Comparison of ENCODE assay signal across 8 cellular contexts in the genomic region with DNA sequence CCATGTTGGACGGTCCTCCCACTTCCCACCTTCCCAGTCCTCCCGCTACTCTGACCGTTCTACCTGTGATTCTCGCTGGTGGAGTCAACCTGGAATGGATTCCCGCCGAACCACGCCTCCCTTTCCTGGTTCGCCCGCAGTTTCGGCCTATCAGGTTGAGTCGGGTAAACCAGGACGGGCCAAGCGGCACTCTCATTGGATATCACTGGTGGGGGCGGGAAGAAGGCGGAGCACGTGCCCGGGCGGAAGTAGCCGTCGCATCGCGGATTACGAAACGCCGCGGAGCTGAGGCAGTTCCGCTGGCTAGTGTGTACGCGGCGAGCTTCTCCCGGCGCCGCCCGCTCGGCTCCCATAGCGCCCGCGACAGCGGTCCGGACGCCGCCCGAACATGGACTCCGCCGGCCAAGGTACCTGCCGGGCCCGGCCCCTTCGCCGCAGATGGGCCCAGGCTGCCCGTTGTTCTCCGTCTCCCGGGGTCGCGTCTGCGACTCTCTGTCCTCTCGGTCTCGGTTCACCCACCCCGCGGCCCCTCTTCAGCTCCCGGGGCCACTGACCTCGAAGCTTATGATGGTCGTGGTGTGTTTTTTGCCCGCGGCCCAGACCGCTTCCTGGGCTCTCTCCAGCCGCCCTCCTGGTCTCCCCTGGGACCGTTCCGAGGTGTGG. TPM values are rescaled to one million over a fixed set of nuclear protein-coding genes. Genes with fewer than 3 reads are reported as not detected.
DNase-seq lines count a peak whose midpoint lies in the region; ATAC-seq and TF ChIP-seq lines count a peak whose summit lies in the region.

A gene (plus strand): TSS at position 293 of the 663 bp plus-strand sequence. CDS start 96 bp downstream, at position 389.

- peak; percentile 85 for ATAC-seq in GM23338
- ATAC-seq in activated T-helper 17 cell treated with anti-CD3 and anti-CD28 coated beads, Interleukin-2, amount 50 U/mL, for 72 hours (replicated peaks): peak; percentile 88
- peak; percentile 91 for ATAC-seq in naive thymus-derived CD4-positive, alpha-beta T cell
- ATAC-seq in stimulated activated naive B cell treated with anti-CD40 and anti-IgM and Interleukin-4, amounts not matched to agents 10 μg/mL and 1 μg/mL and 100 μg/mL, for 72 hours (replicated peaks): peak; percentile 78 to 80

- H3K9me2 ChIP-seq in DOHH2 (replicated peaks; ENCODE audit: control insufficient read depth, low read length) (no peaks in the 10 kb centered on the region), GM23338 (ENCODE audit: insufficient read depth) (no peaks in the 10 kb centered on the region)

- peaks cover 3% of the 10 kb centered on the region; the same call in 1 of the 2 replicates for H3F3A ChIP-seq in DOHH2 (ENCODE audit: control insufficient read depth, insufficient read depth)
- H3F3A ChIP-seq in GM23338 (replicated peaks; ENCODE audit: low read depth): peaks cover 31% of the 10 kb centered on the region

- peaks cover 54% of the 10 kb centered on the region for H3K79me2 ChIP-seq in DOHH2 (ENCODE audit: control insufficient read depth, low read length)
- H3K79me2 ChIP-seq in GM23338 (replicated peaks; ENCODE audit: insufficient read depth): peaks cover 50% of the 10 kb centered on the region
- H3K79me2 ChIP-seq in fibroblast of lung (ENCODE audit: control insufficient read depth, insufficient read depth, low read length): peaks cover 50% of the 10 kb centered on the region

- H3K4me3 ChIP-seq in DOHH2 (ENCODE audit: low read length) (peak within 1 kb of the TSS; percentile 98), GM23338 (peak within 1 kb of the TSS; percentile 93), LNCaP clone FGC (ENCODE audit: low read depth, low read length) (peak within 1 kb of the TSS; percentile 85), fibroblast of lung (replicated peaks in 1 of 4; ENCODE audit: control extremely low read depth in 1 of 4, insufficient read depth in 1 of 4, low read depth in 3 of 4, low read length in 4 of 4) (peak within 1 kb of the TSS; percentile 84 to 97 (median 89))
- peak within 1 kb of the TSS; percentile 74 for H3K4me3 ChIP-seq in naive thymus-derived CD4-positive, alpha-beta T cell (ENCODE audit: low read length)

- TF ChIP-seq CTCF in DOHH2 (IDR thresholded peaks at IDR 0.05; ENCODE audit: low read depth, low read length, poor library complexity, severe bottlenecking) (no peak), GM23338 (conservative IDR thresholded peaks at IDR 0.05; ENCODE audit: low read depth in 2 of 2) (no peak), LNCaP clone FGC (IDR thresholded peaks at IDR 0.05; ENCODE audit: control insufficient read depth, extremely low read depth, insufficient read depth) (no peak), RWPE1 (conservative IDR thresholded peaks at IDR 0.05; ENCODE audit: low read depth) (no peak), fibroblast of lung (conservative IDR thresholded peaks at IDR 0.05 in 1 of 2, IDR thresholded peaks at IDR 0.05 in 1 of 2; ENCODE audit: low read depth in 1 of 2, low read length in 2 of 2) (no peak)

- H3K4me2 ChIP-seq in DOHH2 (ENCODE audit: low read length): peak within 1 kb of the TSS; percentile 94
- peak within 1 kb of the TSS; percentile 97 for H3K4me2 ChIP-seq in GM23338
- H3K4me2 ChIP-seq in fibroblast of lung (ENCODE audit: extremely low read depth, insufficient read depth, low read length): peak within 1 kb of the TSS; percentile 90

- H3K36me3 ChIP-seq in DOHH2 (ENCODE audit: control insufficient read depth, low read length): peaks cover 43% of the 10 kb centered on the region
- peaks cover 11% of the 10 kb centered on the region for H3K36me3 ChIP-seq in GM23338 (ENCODE audit: insufficient read depth)
- H3K36me3 ChIP-seq in fibroblast of lung (ENCODE audit: control insufficient read depth, insufficient read depth, low read length): peaks cover 26% of the 10 kb centered on the region
- peaks cover 3 to 30% (median 9%) of the 10 kb centered on the region in 3 experiments for H3K36me3 ChIP-seq in naive thymus-derived CD4-positive, alpha-beta T cell (ENCODE audit: control insufficient read depth in 2 of 3, insufficient read depth in 3 of 3, low read length in 3 of 3)

- peaks cover 27% of the 10 kb centered on the region for H3K36me3 Mint-ChIP-seq in GM23338 (ENCODE audit: low read depth)
- peaks cover 67% of the 10 kb centered on the region for H3K36me3 Mint-ChIP-seq in activated T-helper 17 cell treated with anti-CD3 and anti-CD28 coated beads, Interleukin-2, amount 50 U/mL, for 72 hours (ENCODE audit: low read depth)
- peaks cover 7 to 24% (median 15%) of the 10 kb centered on the region in 5 donors for H3K36me3 Mint-ChIP-seq in naive thymus-derived CD4-positive, alpha-beta T cell
- peaks cover 27 to 37% of the 10 kb centered on the region in 2 donors for H3K36me3 Mint-ChIP-seq in stimulated activated naive B cell treated with anti-CD40 and anti-IgM and Interleukin-4, amounts not matched to agents 10 μg/mL and 1 μg/mL and 100 μg/mL, for 72 hours

- H3K4me1 Mint-ChIP-seq in GM23338: peaks cover 26% of the 10 kb centered on the region
- H3K4me1 Mint-ChIP-seq in activated T-helper 17 cell treated with anti-CD3 and anti-CD28 coated beads, Interleukin-2, amount 50 U/mL, for 72 hours: peaks cover 5% of the 10 kb centered on the region
- H3K4me1 Mint-ChIP-seq in naive thymus-derived CD4-positive, alpha-beta T cell: peaks cover 27 to 42% (median 36%) of the 10 kb centered on the region in 7 donors
- H3K4me1 Mint-ChIP-seq in stimulated activated naive B cell treated with anti-CD40 and anti-IgM and Interleukin-4, amounts not matched to agents 10 μg/mL and 1 μg/mL and 100 μg/mL, for 72 hours: peaks cover 27 to 39% of the 10 kb centered on the region in 2 donors

- peak within 1 kb of the TSS; percentile 98 for H3K9ac ChIP-seq in fibroblast of lung (ENCODE audit: insufficient read depth, low read length)

- CTCF ChIA-PET in RWPE1 (lab: Yijun Ruan, JAX): interaction anchor here (0.6 to 2.4 kb wide), 11 partner anchors 10 to 307 kb away, joined by 3 to 11 read pairs (median 5); a partner anchor contains a TSS
- CTCF ChIA-PET in naive thymus-derived CD4-positive, alpha-beta T cell (lab: Charles Lee): interaction anchor here (0.6 to 2.5 kb wide), 10 partner anchors 11 to 250 kb away, joined by 3 to 7 read pairs (median 3); a partner anchor contains a TSS

- H3K27ac Mint-ChIP-seq in GM23338: peak within 1 kb of the TSS; percentile 97
- peak within 1 kb of the TSS; percentile 89 for H3K27ac Mint-ChIP-seq in activated T-helper 17 cell treated with anti-CD3 and anti-CD28 coated beads, Interleukin-2, amount 50 U/mL, for 72 hours
- H3K27ac Mint-ChIP-seq in naive thymus-derived CD4-positive, alpha-beta T cell: peak within 1 kb of the TSS; percentile 91 to 99 (median 97)
- H3K27ac Mint-ChIP-seq in stimulated activated naive B cell treated with anti-CD40 and anti-IgM and Interleukin-4, amounts not matched to agents 10 μg/mL and 1 μg/mL and 100 μg/mL, for 72 hours: peak within 1 kb of the TSS; percentile 98

- DNase-seq in GM23338 (ENCODE audit: low spot score): peak; percentile 100
- peak; percentile 99 for DNase-seq in LNCaP clone FGC (ENCODE audit: low read depth)
- peak; percentile 100 for DNase-seq in RWPE1 (ENCODE audit: low spot score)
- peak; percentile 97 for DNase-seq in fibroblast of lung (ENCODE audit: low read depth in 2 of 2)
- peak; percentile 86 to 98 (median 96) for DNase-seq in naive thymus-derived CD4-positive, alpha-beta T cell
- peak; percentile 97 for DNase-seq in stimulated activated naive B cell treated with anti-CD40 and anti-IgM and Interleukin-4, amounts not matched to agents 10 μg/mL and 1 μg/mL and 100 μg/mL, for 72 hours

- H2AFZ ChIP-seq in GM23338: 0 out of 2 replicates have a peak within 1 kb of the TSS, but pooled peaks have one; percentile 28
- H2AFZ ChIP-seq in fibroblast of lung (ENCODE audit: low read length): peak within 1 kb of the TSS; percentile 30

- H3K9me3 Mint-ChIP-seq in GM23338: no peaks in the 10 kb centered on the region
- H3K9me3 Mint-ChIP-seq in activated T-helper 17 cell treated with anti-CD3 and anti-CD28 coated beads, Interleukin-2, amount 50 U/mL, for 72 hours: no peaks in the 10 kb centered on the region
- H3K9me3 Mint-ChIP-seq in naive thymus-derived CD4-positive, alpha-beta T cell: no peaks in the 10 kb centered on the region
- H3K9me3 Mint-ChIP-seq in stimulated activated naive B cell treated with anti-CD40 and anti-IgM and Interleukin-4, amounts not matched to agents 10 μg/mL and 1 μg/mL and 100 μg/mL, for 72 hours: no peaks in the 10 kb centered on the region

- H3K27me3 ChIP-seq in DOHH2 (ENCODE audit: control insufficient read depth, low read length) (no peaks in the 10 kb centered on the region), GM23338 (ENCODE audit: insufficient read depth) (no peaks in the 10 kb centered on the region), fibroblast of lung (ENCODE audit: control insufficient read depth, insufficient read depth, low read length) (no peaks in the 10 kb centered on the region)
- H3K27me3 ChIP-seq in naive thymus-derived CD4-positive, alpha-beta T cell (ENCODE audit: control insufficient read depth in 2 of 2, insufficient read depth in 2 of 2, low read length in 2 of 2): no peaks in the 10 kb centered on the region

- H4K20me1 ChIP-seq in DOHH2 (ENCODE audit: control insufficient read depth, insufficient read depth, low read depth, low read length): peaks cover 3% of the 10 kb centered on the region; the same call in 1 of the 2 replicates
- peaks cover 12% of the 10 kb centered on the region; the same call in 1 of the 2 replicates for H4K20me1 ChIP-seq in GM23338 (replicated peaks; ENCODE audit: insufficient read depth)
- H4K20me1 ChIP-seq in fibroblast of lung (ENCODE audit: control insufficient read depth, extremely low read depth, insufficient read depth, low read length): no peaks in the 10 kb centered on the region

- intact Hi-C loops in naive thymus-derived CD4-positive, alpha-beta T cell (cut with micrococcal nuclease): loop anchor here (1.0 to 10.0 kb wide), 19 partner anchors 29 to 430 kb away; a partner anchor contains a TSS

- H3K27ac ChIP-seq in DOHH2 (ENCODE audit: low read depth, low read length) (peak within 1 kb of the TSS; percentile 75), GM23338 (ENCODE audit: low read depth) (peak within 1 kb of the TSS; percentile 93), RWPE1 (peak within 1 kb of the TSS; percentile 96), fibroblast of lung (ENCODE audit: insufficient read depth, low read length) (peak within 1 kb of the TSS; percentile 98)
- peak within 1 kb of the TSS; percentile 84 for H3K27ac ChIP-seq in naive thymus-derived CD4-positive, alpha-beta T cell (ENCODE audit: low read depth, low read length)

- POLR2A ChIA-PET in RWPE1 (lab: Yijun Ruan, JAX; ENCODE audit: low non-redundant PET): interaction anchor here (0.5 to 2.5 kb wide), 22 partner anchors 9 to 330 kb away, joined by 3 to 10 read pairs (median 3); a partner anchor contains a TSS
- POLR2A ChIA-PET in naive thymus-derived CD4-positive, alpha-beta T cell (lab: Charles Lee): interaction anchor here (0.6 to 3.2 kb wide), 23 partner anchors 10 to 344 kb away, joined by 3 to 15 read pairs (median 5); a partner anchor contains a TSS

- peak within 1 kb of the TSS; percentile 94 for H3K4me3 Mint-ChIP-seq in GM23338
- H3K4me3 Mint-ChIP-seq in activated T-helper 17 cell treated with anti-CD3 and anti-CD28 coated beads, Interleukin-2, amount 50 U/mL, for 72 hours: peak within 1 kb of the TSS; percentile 84
- peak within 1 kb of the TSS; percentile 88 to 100 (median 98) for H3K4me3 Mint-ChIP-seq in naive thymus-derived CD4-positive, alpha-beta T cell
- H3K4me3 Mint-ChIP-seq in stimulated activated naive B cell treated with anti-CD40 and anti-IgM and Interleukin-4, amounts not matched to agents 10 μg/mL and 1 μg/mL and 100 μg/mL, for 72 hours: peak within 1 kb of the TSS; percentile 89 to 99

- peaks cover 14% of the 10 kb centered on the region for H3K4me1 ChIP-seq in DOHH2 (ENCODE audit: control insufficient read depth, low read length)
- H3K4me1 ChIP-seq in GM23338 (ENCODE audit: insufficient read depth): peaks cover 21% of the 10 kb centered on the region
- peaks cover 8% of the 10 kb centered on the region for H3K4me1 ChIP-seq in fibroblast of lung (ENCODE audit: control insufficient read depth, extremely low read depth, insufficient read depth, low read length)
- peaks cover 11 to 14% of the 10 kb centered on the region in 2 donors for H3K4me1 ChIP-seq in naive thymus-derived CD4-positive, alpha-beta T cell (ENCODE audit: control insufficient read depth in 2 of 2, insufficient read depth in 2 of 2, low read length in 2 of 2)

- no peaks in the 10 kb centered on the region for H3K9me3 ChIP-seq in DOHH2 (ENCODE audit: control insufficient read depth, insufficient read depth, low read length)
- no peaks in the 10 kb centered on the region for H3K9me3 ChIP-seq in fibroblast of lung (ENCODE audit: control insufficient read depth, insufficient read depth, low read depth, low read length)
- no peaks in the 10 kb centered on the region for H3K9me3 ChIP-seq in naive thymus-derived CD4-positive, alpha-beta T cell (ENCODE audit: control insufficient read depth in 2 of 3, low read length in 3 of 3)

- H3K27me3 Mint-ChIP-seq in GM23338 (ENCODE audit: insufficient read depth, low read depth, poor library complexity): peaks cover 21% of the 10 kb centered on the region
- H3K27me3 Mint-ChIP-seq in activated T-helper 17 cell treated with anti-CD3 and anti-CD28 coated beads, Interleukin-2, amount 50 U/mL, for 72 hours: no peaks in the 10 kb centered on the region
- no peaks in the 10 kb centered on the region for H3K27me3 Mint-ChIP-seq in naive thymus-derived CD4-positive, alpha-beta T cell
- H3K27me3 Mint-ChIP-seq in stimulated activated naive B cell treated with anti-CD40 and anti-IgM and Interleukin-4, amounts not matched to agents 10 μg/mL and 1 μg/mL and 100 μg/mL, for 72 hours: no peaks in the 10 kb centered on the region

RNA-seq across cellular contexts. Expression of the gene that starts here (rescaled TPM):
- 103 and 104 TPM in 2 replicates for total RNA-seq in GM23338 (2014; rRNA removed; shearing (Covaris generic))
- 39.5 and 40.2 TPM in 2 replicates for polyA plus RNA-seq in GM23338 (2016; fragmentation: Nextera tagmentation; extraction: Ambion mirVana)
- total RNA-seq in activated T-helper 17 cell treated with anti-CD3 and anti-CD28 coated beads, Interleukin-2, amount 50 U/mL, for 72 hours: 10 to 100 TPM; 54.8 to 92.9 TPM
- total RNA-seq in fibroblast of lung: 84.2 and 123 TPM in 2 replicates
- 212 and 227 TPM in 2 replicates for polyA plus RNA-seq in fibroblast of lung
- polyA plus RNA-seq in fibroblast of lung (2012): 165 and 182 TPM in 2 replicates
- 169 and 179 TPM in 2 replicates for polyA minus RNA-seq in fibroblast of lung (ENCODE audit: low replicate concordance)
- total RNA-seq in naive thymus-derived CD4-positive, alpha-beta T cell: 10 to 100 TPM; 33.7 to 56.8 (median 43.2) TPM
- polyA plus RNA-seq in naive thymus-derived CD4-positive, alpha-beta T cell: 10 to 100 TPM; 67.4 to 84.0 TPM

Comparison
In these comparisons a context has a peak if more than half of its experiments do, and no peak if none do; other contexts are left out.
1. Peak in every context shown above with its lines: DNase-seq, ATAC-seq, H3K4me3 ChIP-seq and H3K27ac ChIP-seq.